In genomic region chr3:112531358-112531781, GRCh38 we compare ENCODE assay signal across 8 cellular contexts. TPM values are rescaled to one million over a fixed set of nuclear protein-coding genes. Genes with fewer than 3 reads are reported as not detected.
DNase-seq lines count a peak whose midpoint lies in the region; ATAC-seq and TF ChIP-seq lines count a peak whose summit lies in the region.

No MANE protein-coding gene starts in this region.

- no peaks in the 10 kb centered on the region for H3K4me1 ChIP-seq in Caco-2

- H3K4me1 Mint-ChIP-seq in nephron progenitor cell (no peaks in the 10 kb centered on the region), Caco-2 (ENCODE audit: low read depth, unreplicated experiment) (no peaks in the 10 kb centered on the region)

- no peak overlapping the region for H3K4me3 Mint-ChIP-seq in nephron progenitor cell
- no peak overlapping the region for H3K4me3 Mint-ChIP-seq in Caco-2 (ENCODE audit: unreplicated experiment)

- CTCF ChIA-PET in Caco-2 (lab: Charles Lee): interaction anchor here (1.0 kb wide), 1 partner anchor 238 kb away, joined by 5 read pairs; the partner anchor contains the start of gene SLC9C1

- POLR2A ChIA-PET in Caco-2 (lab: Charles Lee): interaction anchor here (0.9 kb wide), 1 partner anchor 238 kb away, joined by 4 read pairs; no protein-coding TSS in a partner anchor

- H3K27me3 Mint-ChIP-seq in nephron progenitor cell (ENCODE audit: low read depth, poor library complexity) (no peaks in the 10 kb centered on the region), Caco-2 (ENCODE audit: insufficient read depth, unreplicated experiment) (no peaks in the 10 kb centered on the region)

- H3K36me3 Mint-ChIP-seq in nephron progenitor cell (ENCODE audit: low read depth): peaks cover 24% of the 10 kb centered on the region
- peaks cover 16% of the 10 kb centered on the region for H3K36me3 Mint-ChIP-seq in Caco-2 (ENCODE audit: insufficient read depth, unreplicated experiment)

- no peak for TF ChIP-seq POLR2A in GM18505 (IDR thresholded peaks at IDR 0.05; ENCODE audit: borderline replicate concordance, extremely low read depth, insufficient read depth, insufficient read length)

- H3K9me3 ChIP-seq in Caco-2: no peaks in the 10 kb centered on the region

- ATAC-seq in GM21825 (IDR thresholded peaks at IDR 0.05; ENCODE audit: unreplicated experiment) (no peak), GM18505 (IDR thresholded peaks at IDR 0.05; ENCODE audit: unreplicated experiment) (no peak)

- no peaks in the 10 kb centered on the region for H3K27me3 ChIP-seq in Caco-2 (replicated peaks; ENCODE audit: control insufficient read depth, insufficient read depth, low read length)

- BruUV-seq in Caco-2 (replicated peaks; lab: Mats Ljungman, UMichigan): no TSS peak

- H3K36me3 ChIP-seq in Caco-2 (ENCODE audit: control insufficient read depth, insufficient read depth, low read length): peaks cover 1% of the 10 kb centered on the region; the same call in 1 of the 2 replicates

- TF ChIP-seq CTCF in nephron progenitor cell (IDR thresholded peaks at IDR 0.05) (peak; percentile 61), Caco-2 (IDR thresholded peaks at IDR 0.05; ENCODE audit: insufficient read depth in 1 of 2, low read depth in 1 of 2, low read length in 1 of 2, severe bottlenecking in 1 of 2, unreplicated experiment in 1 of 2) (peak in 1 of 2 experiments; percentile 50)

- no peaks in the 10 kb centered on the region for H3K9me3 Mint-ChIP-seq in nephron progenitor cell
- no peaks in the 10 kb centered on the region for H3K9me3 Mint-ChIP-seq in Caco-2 (ENCODE audit: unreplicated experiment)

- H3K27ac Mint-ChIP-seq in nephron progenitor cell: no peak overlapping the region
- no peak overlapping the region for H3K27ac Mint-ChIP-seq in Caco-2 (ENCODE audit: unreplicated experiment)

- intact Hi-C loops in Caco-2 (cut with micrococcal nuclease; ENCODE audit: unreplicated experiment): loop anchor here (1.0 to 2.0 kb wide), 2 partner anchors 239 to 394 kb away; no protein-coding TSS in a partner anchor

- no peak overlapping the region for H3K4me3 ChIP-seq in Caco-2 (ENCODE audit: low read depth, low read length)

- DNase-seq in NOMO-1 (lab: John Stamatoyannopoulos, UW; ENCODE audit: unreplicated experiment in 2 of 2) (peak; percentile 24 to 30), NOMO-1 treated with dmso at 0.1 percent for 144 hours (lab: John Stamatoyannopoulos, UW; ENCODE audit: unreplicated experiment) (no peak), NCI-H2227 (lab: John Stamatoyannopoulos, UW; ENCODE audit: unreplicated experiment) (peak; percentile 13), dedifferentiated amniotic fluid mesenchymal stem cell (ENCODE audit: extremely low spot score) (peak; percentile 39), nephron progenitor cell (no peak), Caco-2 (no peak)

RNA-seq across cellular contexts. Expression of gene ATG3, which starts 30.4 kb away (rescaled TPM):
- total RNA-seq in Caco-2 (2022): 50.7 and 52.3 TPM in 2 replicates

RNA-seq across cellular contexts. Expression of gene SLC35A5, which starts 30.5 kb away (rescaled TPM):
- total RNA-seq in Caco-2 (2022): 18.6 and 19.1 TPM in 2 replicates

RNA-seq across cellular contexts. Expression of gene BTLA, which starts 32.1 kb away (rescaled TPM):
- not detected in 2 replicates for total RNA-seq in Caco-2 (2022)

Comparison
In these comparisons a context has a peak if more than half of its experiments do, and no peak if none do; other contexts are left out.
1. DNase-seq: peak in NOMO-1 (2 of 2), NCI-H2227 (single experiment) and dedifferentiated amniotic fluid mesenchymal stem cell (single experiment); none in NOMO-1 treated with dmso at 0.1 percent for 144 hours (single experiment), nephron progenitor cell (single experiment) and Caco-2 (0 of 2).